ENCODE assay signal across 1 cellular context in the genomic region with DNA sequence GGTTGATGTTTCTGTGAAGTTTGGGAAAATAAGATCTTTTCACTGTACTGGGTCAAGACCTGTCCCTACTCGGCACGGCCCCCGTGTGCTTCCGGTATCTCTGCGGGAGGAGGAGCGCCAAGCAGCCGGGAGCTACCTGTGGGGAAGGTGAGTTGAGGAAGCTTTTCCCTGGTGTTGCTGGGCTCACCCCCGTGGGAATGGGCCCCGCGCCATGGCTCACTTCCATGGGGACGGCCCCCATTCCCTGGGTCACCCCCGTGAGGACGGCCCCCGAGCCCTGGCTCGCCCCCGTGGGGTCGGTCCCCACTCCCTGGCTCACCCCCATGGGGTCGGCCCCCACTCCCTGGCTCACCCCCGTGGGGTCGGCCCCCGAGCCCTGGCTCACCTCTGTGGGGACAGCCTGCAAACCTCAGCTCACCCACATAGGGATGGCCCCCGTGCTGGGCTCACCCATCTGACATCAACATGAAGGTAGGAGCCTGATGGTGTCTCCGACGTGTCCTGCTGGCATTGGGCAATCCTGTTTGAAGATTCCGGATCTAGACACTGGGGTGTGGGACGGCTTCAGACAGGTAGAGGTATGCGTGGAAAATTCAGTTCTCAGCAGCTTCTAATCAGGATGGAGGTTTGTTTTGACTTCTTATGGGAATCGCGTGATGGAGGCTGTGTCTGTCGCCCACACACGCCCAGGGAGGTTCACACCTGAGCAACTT.
TF ChIP-seq lines count a peak whose summit lies in the region.

No MANE protein-coding gene starts in this region.

TF ChIP-seq in A549, 52 proteins besides CTCF, POLR2A, EP300 and RAD21 (continued from another document):
- TF ChIP-seq REST (IDR thresholded peaks at IDR 0.05) (no peak), TFCP2L1 (CRISPR knock-in tag; IDR thresholded peaks at IDR 0.05) (no peak), ELK1 (IDR thresholded peaks at IDR 0.05; ENCODE audit: low read depth, low read length) (no peak), ZFP36 (IDR thresholded peaks at IDR 0.05; ENCODE audit: borderline replicate concordance, partially characterized antibody) (no peak), MAZ (IDR thresholded peaks at IDR 0.05; ENCODE audit: borderline replicate concordance, low read depth, low read length) (no peak), CBX2 (IDR thresholded peaks at IDR 0.05; ENCODE audit: borderline replicate concordance, low read depth) (no peak), PHF8 (IDR thresholded peaks at IDR 0.05; ENCODE audit: borderline replicate concordance, low read depth) (no peak), ZSCAN20 (CRISPR knock-in tag; IDR thresholded peaks at IDR 0.05) (no peak), SMC3 (IDR thresholded peaks at IDR 0.05) (no peak), PBX3 (IDR thresholded peaks at IDR 0.05) (no peak)
